11 cellular contexts compared by ENCODE assay signal in genomic region chr15:99454107-99454809, GRCh38.
DNase-seq lines count a peak whose midpoint lies in the region; ATAC-seq and TF ChIP-seq lines count a peak whose summit lies in the region.
"Had no signal": no experiment of that assay in that cellular context is flagged by ENCODE, and none has a peak within 500 bp of the region (broad histone marks: within the 10 kb centered on the region; RNA-seq: fewer than 3 reads in every experiment).

No MANE protein-coding gene starts in this region.

- in situ Hi-C loops in KBM-7 (cut with MboI; ENCODE audit: low pct_unique_long_range_greater_than_20kb, low sequenced_read_pairs), result no loop called here

- H3K4me3 Mint-ChIP-seq in natural killer cell, result no peak overlapping the region

- no peak overlapping the region for H3K4me3 ChIP-seq in WERI-Rb-1 (ENCODE audit: low read depth, low read length)
- H3K4me3 ChIP-seq in tibial nerve, result no peak overlapping the region

- TF ChIP-seq CTCF in WERI-Rb-1 (IDR thresholded peaks at IDR 0.05; ENCODE audit: low read depth, low read length) (no peak), foreskin keratinocyte (conservative IDR thresholded peaks at IDR 0.05) (no peak), natural killer cell (IDR thresholded peaks at IDR 0.05) (no peak), tibial nerve (IDR thresholded peaks at IDR 0.05) (no peak)

- H3K9me3 Mint-ChIP-seq in natural killer cell, result no peaks in the 10 kb centered on the region

- no peaks in the 10 kb centered on the region for H3K36me3 Mint-ChIP-seq in natural killer cell

- peaks cover 7 to 30% of the 10 kb centered on the region in 2 donors for H3K4me1 Mint-ChIP-seq in natural killer cell

- H3K36me3 ChIP-seq in WERI-Rb-1, result no peaks in the 10 kb centered on the region
- no peaks in the 10 kb centered on the region for H3K36me3 ChIP-seq in tibial nerve

- ATAC-seq in foreskin keratinocyte, result no peak
- ATAC-seq in natural killer cell, result no peak
- ATAC-seq in HG03571 (IDR thresholded peaks at IDR 0.05; ENCODE audit: unreplicated experiment), result no peak

- 88 to 89% methylated on average over 6 of the region's 6 CpGs for WGBS in tibial nerve, 2 donors

- H3K27me3 ChIP-seq in WERI-Rb-1 (ENCODE audit: insufficient read depth, low read depth, severe bottlenecking) (no peaks in the 10 kb centered on the region), foreskin keratinocyte (no peaks in the 10 kb centered on the region), tibial nerve (no peaks in the 10 kb centered on the region)

- no peak for TF ChIP-seq POLR2A in tibial nerve (IDR thresholded peaks at IDR 0.05)

- H3K27ac ChIP-seq in WERI-Rb-1 (peak overlapping the region; percentile 82), foreskin keratinocyte (peak overlapping the region; percentile 89), tibial nerve (peak overlapping the region; percentile 78 to 94 (median 86))

- H3K27me3 Mint-ChIP-seq in natural killer cell (ENCODE audit: low read depth in 2 of 2), result peaks cover 13 to 15% of the 10 kb centered on the region in 2 donors

- TF ChIP-seq EP300 in tibial nerve (IDR thresholded peaks at IDR 0.05), result no peak

- intact Hi-C loops in natural killer cell (cut with micrococcal nuclease), result no loop called here

- peaks cover 19% of the 10 kb centered on the region for H3K4me1 ChIP-seq in foreskin keratinocyte
- H3K4me1 ChIP-seq in tibial nerve, result peaks cover 0 to 39% (median 18%) of the 10 kb centered on the region in 4 donors

- DNase-seq in WERI-Rb-1, result peak; percentile 6
- DNase-seq in foreskin keratinocyte, result no peak
- peak; percentile 3 for DNase-seq in natural killer cell
- DNase-seq in tibial nerve (ENCODE audit: low spot score in 2 of 2), result no peak
- DNase-seq in KBM-7, result no peak
- DNase-seq in foreskin melanocyte, result no peak
- DNase-seq in amygdala (lab: John Stamatoyannopoulos, UW), result no peak
- DNase-seq: DMS153, NCI-H1694, retina had no signal

- no peak overlapping the region for H3K27ac Mint-ChIP-seq in natural killer cell

- H3K9me3 ChIP-seq in WERI-Rb-1 (ENCODE audit: severe bottlenecking) (no peaks in the 10 kb centered on the region), tibial nerve (no peaks in the 10 kb centered on the region)

Comparison
In these comparisons a context has a peak if more than half of its experiments do, and no peak if none do; other contexts are left out.
1. DNase-seq: peak in WERI-Rb-1 (single experiment) and natural killer cell (single experiment); none in foreskin keratinocyte (0 of 2), tibial nerve (0 of 2), KBM-7 (single experiment), foreskin melanocyte (single experiment) and amygdala (0 of 56).
2. Peak in every context shown above with its lines, with median percentiles within 50 percentile points of each other: H3K27ac ChIP-seq.